Comparison of ENCODE assay signal across 8 cellular contexts in genomic region chr3:171460226-171461086, GRCh38. TPM values are rescaled to one million over a fixed set of nuclear protein-coding genes. Genes with fewer than 3 reads are reported as not detected.
DNase-seq lines count a peak whose midpoint lies in the region; ATAC-seq, FAIRE-seq and TF ChIP-seq lines count a peak whose summit lies in the region.

Gene TNIK (minus strand): TSS chr3:171460405. CDS start chr3:171460063, 342 bp downstream.

- no peak within 1 kb of the TSS for H3K4me3 ChIP-seq in DND-41 (ENCODE audit: low read depth in 1 of 2, low read length in 2 of 2)
- peak within 1 kb of the TSS; percentile 66 for H3K4me3 ChIP-seq in Jurkat, Clone E6-1 (ENCODE audit: low read length)
- H3K4me3 ChIP-seq in fibroblast of pulmonary artery (replicated peaks; ENCODE audit: low read depth, low read length): peak within 1 kb of the TSS; percentile 88

- peaks cover 12% of the 10 kb centered on the region for H3K36me3 Mint-ChIP-seq in activated T-helper 2 cell treated with anti-CD3 and anti-CD28 coated beads, Interferon-gamma antibody, Interleukin-2, Interleukin-4, amounts not matched to agents 10 μg/mL and 5 μg/mL and 100 μg/mL, durations not matched to agents 14 hours and 24 hours and 36 hours (ENCODE audit: low read depth)
- H3K36me3 Mint-ChIP-seq in nephron progenitor cell (ENCODE audit: low read depth): no peaks in the 10 kb centered on the region
- H3K36me3 Mint-ChIP-seq in stimulated activated naive CD8-positive, alpha-beta T cell treated with anti-CD3 and anti-CD28 coated beads, Interleukin-15, Interleukin-2, amounts not matched to agents 100 ng/mL and 50 ng/mL, for 24 hours (ENCODE audit: low read depth): no peaks in the 10 kb centered on the region

- H4K20me1 ChIP-seq in DND-41 (ENCODE audit: insufficient read depth, low read length): no peaks in the 10 kb centered on the region

- H3K27me3 ChIP-seq in DND-41 (ENCODE audit: insufficient read depth, low read length, poor library complexity): peaks cover 43% of the 10 kb centered on the region

- no peaks in the 10 kb centered on the region for H3K36me3 ChIP-seq in DND-41 (ENCODE audit: insufficient read depth, low read length)

- intact Hi-C loops in activated T-helper 2 cell treated with anti-CD3 and anti-CD28 coated beads, Interferon-gamma antibody, Interleukin-2, Interleukin-4, amounts not matched to agents 10 μg/mL and 5 μg/mL and 100 μg/mL, durations not matched to agents 14 hours and 24 hours and 36 hours (cut with micrococcal nuclease): loop anchor here (1.0 to 2.0 kb wide), 9 partner anchors 20 to 1057 kb away; no protein-coding TSS in a partner anchor

- peaks cover 41% of the 10 kb centered on the region for H3K4me1 Mint-ChIP-seq in activated T-helper 2 cell treated with anti-CD3 and anti-CD28 coated beads, Interferon-gamma antibody, Interleukin-2, Interleukin-4, amounts not matched to agents 10 μg/mL and 5 μg/mL and 100 μg/mL, durations not matched to agents 14 hours and 24 hours and 36 hours (ENCODE audit: low read depth)
- H3K4me1 Mint-ChIP-seq in nephron progenitor cell: peaks cover 55% of the 10 kb centered on the region
- peaks cover 52% of the 10 kb centered on the region for H3K4me1 Mint-ChIP-seq in stimulated activated naive CD8-positive, alpha-beta T cell treated with anti-CD3 and anti-CD28 coated beads, Interleukin-15, Interleukin-2, amounts not matched to agents 100 ng/mL and 50 ng/mL, for 24 hours (ENCODE audit: low read depth)

- H3K79me2 ChIP-seq in DND-41 (ENCODE audit: insufficient read depth, low read length): no peaks in the 10 kb centered on the region

- H3K4me2 ChIP-seq in DND-41 (ENCODE audit: insufficient read depth, low read length): peak within 1 kb of the TSS; percentile 21; the same call in 1 of the 2 replicates

- ATAC-seq in DND-41 (ENCODE audit: insufficient read depth, low read depth) (no peak), GM21717 (IDR thresholded peaks at IDR 0.05; ENCODE audit: unreplicated experiment) (peak; percentile 81)

- H2AFZ ChIP-seq in DND-41 (ENCODE audit: low read depth, low read length): no peak within 1 kb of the TSS

- no peak within 1 kb of the TSS for H3K9ac ChIP-seq in DND-41 (ENCODE audit: low read depth, low read length)

- no peak for TF ChIP-seq CTCF in DND-41 (IDR thresholded peaks at IDR 0.05; ENCODE audit: borderline replicate concordance, extremely low read depth, low read length, poor library complexity, severe bottlenecking)
- peak; percentile 10 for TF ChIP-seq CTCF in fibroblast of pulmonary artery (IDR thresholded peaks at IDR 0.05; ENCODE audit: low read length, missing control alignments)
- TF ChIP-seq CTCF in nephron progenitor cell (IDR thresholded peaks at IDR 0.05): no peak

- H3K4me3 Mint-ChIP-seq in activated T-helper 2 cell treated with anti-CD3 and anti-CD28 coated beads, Interferon-gamma antibody, Interleukin-2, Interleukin-4, amounts not matched to agents 10 μg/mL and 5 μg/mL and 100 μg/mL, durations not matched to agents 14 hours and 24 hours and 36 hours (ENCODE audit: low read depth): peak within 1 kb of the TSS; percentile 89
- H3K4me3 Mint-ChIP-seq in nephron progenitor cell: peak within 1 kb of the TSS; percentile 91
- peak within 1 kb of the TSS; percentile 92 for H3K4me3 Mint-ChIP-seq in stimulated activated naive CD8-positive, alpha-beta T cell treated with anti-CD3 and anti-CD28 coated beads, Interleukin-15, Interleukin-2, amounts not matched to agents 100 ng/mL and 50 ng/mL, for 24 hours

- H3K27ac ChIP-seq in DND-41 (ENCODE audit: low read length): no peak within 1 kb of the TSS

- H3K27me3 Mint-ChIP-seq in activated T-helper 2 cell treated with anti-CD3 and anti-CD28 coated beads, Interferon-gamma antibody, Interleukin-2, Interleukin-4, amounts not matched to agents 10 μg/mL and 5 μg/mL and 100 μg/mL, durations not matched to agents 14 hours and 24 hours and 36 hours (ENCODE audit: low read depth): no peaks in the 10 kb centered on the region
- H3K27me3 Mint-ChIP-seq in nephron progenitor cell (ENCODE audit: low read depth, poor library complexity): peaks cover 13% of the 10 kb centered on the region
- H3K27me3 Mint-ChIP-seq in stimulated activated naive CD8-positive, alpha-beta T cell treated with anti-CD3 and anti-CD28 coated beads, Interleukin-15, Interleukin-2, amounts not matched to agents 100 ng/mL and 50 ng/mL, for 24 hours: no peaks in the 10 kb centered on the region

- peak within 1 kb of the TSS; percentile 87 for H3K27ac Mint-ChIP-seq in activated T-helper 2 cell treated with anti-CD3 and anti-CD28 coated beads, Interferon-gamma antibody, Interleukin-2, Interleukin-4, amounts not matched to agents 10 μg/mL and 5 μg/mL and 100 μg/mL, durations not matched to agents 14 hours and 24 hours and 36 hours
- H3K27ac Mint-ChIP-seq in nephron progenitor cell: peak within 1 kb of the TSS; percentile 84
- H3K27ac Mint-ChIP-seq in stimulated activated naive CD8-positive, alpha-beta T cell treated with anti-CD3 and anti-CD28 coated beads, Interleukin-15, Interleukin-2, amounts not matched to agents 100 ng/mL and 50 ng/mL, for 24 hours: peak within 1 kb of the TSS; percentile 83

- H3K9me3 ChIP-seq in DND-41 (ENCODE audit: insufficient read depth, low read length, severe bottlenecking): no peaks in the 10 kb centered on the region

- DNase-seq in DND-41 (peak; percentile 10), RCC 7860 (ENCODE audit: low spot score) (peak; percentile 87), fibroblast of pulmonary artery (ENCODE audit: low read depth) (peak; percentile 95), nephron progenitor cell (peak; percentile 87)
- DNase-seq in Jurkat, Clone E6-1 (ENCODE audit: low read depth, low spot score): peak; percentile 83
- DNase-seq in activated T-helper 2 cell treated with anti-CD3 and anti-CD28 coated beads, Interferon-gamma antibody, Interleukin-2, Interleukin-4, amounts not matched to agents 10 μg/mL and 5 μg/mL and 100 μg/mL, durations not matched to agents 14 hours and 24 hours and 36 hours (ENCODE audit: low spot score): peak; percentile 92

- H3K9me3 Mint-ChIP-seq in activated T-helper 2 cell treated with anti-CD3 and anti-CD28 coated beads, Interferon-gamma antibody, Interleukin-2, Interleukin-4, amounts not matched to agents 10 μg/mL and 5 μg/mL and 100 μg/mL, durations not matched to agents 14 hours and 24 hours and 36 hours: no peaks in the 10 kb centered on the region
- no peaks in the 10 kb centered on the region for H3K9me3 Mint-ChIP-seq in nephron progenitor cell
- no peaks in the 10 kb centered on the region for H3K9me3 Mint-ChIP-seq in stimulated activated naive CD8-positive, alpha-beta T cell treated with anti-CD3 and anti-CD28 coated beads, Interleukin-15, Interleukin-2, amounts not matched to agents 100 ng/mL and 50 ng/mL, for 24 hours

- peak; percentile 56 for FAIRE-seq in RCC 7860 (lab: Jason Lieb, UNC)

- H3K4me1 ChIP-seq in DND-41 (ENCODE audit: insufficient read depth, low read length): peaks cover 16% of the 10 kb centered on the region; the same call in 1 of the 2 replicates

RNA-seq across cellular contexts. Expression of gene TNIK, which starts in this region (rescaled TPM):
- 9.5 TPM for polyA plus RNA-seq in Jurkat, Clone E6-1 (2012; ENCODE audit: insufficient read depth, insufficient read length)
- total RNA-seq in activated T-helper 2 cell treated with anti-CD3 and anti-CD28 coated beads, Interferon-gamma antibody, Interleukin-2, Interleukin-4, amounts not matched to agents 10 μg/mL and 5 μg/mL and 100 μg/mL, durations not matched to agents 14 hours and 24 hours and 36 hours: 39.9 and 44.0 TPM in 2 replicates

Comparison
In these comparisons a context has a peak if more than half of its experiments do, and no peak if none do; other contexts are left out.
1. DNase-seq: peak in every context shown above with its lines; median percentile 95 in fibroblast of pulmonary artery; 92 in activated T-helper 2 cell treated with anti-CD3 and anti-CD28 coated beads, Interferon-gamma antibody, Interleukin-2, Interleukin-4, amounts not matched to agents 10 μg/mL and 5 μg/mL and 100 μg/mL, durations not matched to agents 14 hours and 24 hours and 36 hours; 87 in RCC 7860; 87 in nephron progenitor cell; 83 in Jurkat, Clone E6-1; 10 in DND-41.
2. H3K4me3 ChIP-seq: peak in Jurkat, Clone E6-1 (single experiment) and fibroblast of pulmonary artery (single experiment); none in DND-41 (0 of 2).
3. Peak in every context shown above with its lines, with median percentiles within 50 percentile points of each other: H3K27ac Mint-ChIP-seq and H3K4me3 Mint-ChIP-seq.